Comparison of ENCODE assay signal across 1 cellular context in genomic region chr7:74253975-74254857, GRCh38.
TF ChIP-seq lines count a peak whose summit lies in the region.

Gene RFC2 (minus strand): TSS chr7:74254399. CDS start chr7:74254383, 16 bp downstream.

TF ChIP-seq in SK-N-SH, 30 proteins besides CTCF, POLR2A, EP300 and RAD21 (continued from another document):
- TF ChIP-seq USF2 (IDR thresholded peaks at IDR 0.05; ENCODE audit: borderline replicate concordance, low read depth, low read length) (no peak), RXRA (IDR thresholded peaks at IDR 0.05; ENCODE audit: borderline replicate concordance, low read depth) (no peak), REST (IDR thresholded peaks at IDR 0.05; ENCODE audit: low read depth, low read length) (no peak; the same call in 1 of the 2 replicates), SIN3A (IDR thresholded peaks at IDR 0.05; ENCODE audit: borderline replicate concordance, low read depth, low read length) (peak; percentile 93), TCF12 (IDR thresholded peaks at IDR 0.05) (no peak; the same call in 1 of the 2 replicates), ELF1 (IDR thresholded peaks at IDR 0.05) (no peak), GATA2 (CRISPR knock-in tag; IDR thresholded peaks at IDR 0.05) (no peak), MEF2A (IDR thresholded peaks at IDR 0.05; ENCODE audit: borderline replicate concordance, low read depth) (no peak), CHD2 (IDR thresholded peaks at IDR 0.05; ENCODE audit: low read length, partially characterized antibody) (no peak), YY1 (IDR thresholded peaks at IDR 0.05; ENCODE audit: low read depth) (peak; percentile 93), FOXJ3 (CRISPR knock-in tag; IDR thresholded peaks at IDR 0.05) (no peak), JUND (IDR thresholded peaks at IDR 0.05) (no peak), PBX3 (IDR thresholded peaks at IDR 0.05) (no peak), GABPA (IDR thresholded peaks at IDR 0.05; ENCODE audit: low read depth) (peak; percentile 97), RFX5 (IDR thresholded peaks at IDR 0.05; ENCODE audit: low read length) (peak; percentile 48; the same call in 1 of the 2 replicates)
TF ChIP-seq in SK-N-SH: peak in this region for 9.
